ENCODE assay signal across 27 cellular contexts in the genomic region with DNA sequence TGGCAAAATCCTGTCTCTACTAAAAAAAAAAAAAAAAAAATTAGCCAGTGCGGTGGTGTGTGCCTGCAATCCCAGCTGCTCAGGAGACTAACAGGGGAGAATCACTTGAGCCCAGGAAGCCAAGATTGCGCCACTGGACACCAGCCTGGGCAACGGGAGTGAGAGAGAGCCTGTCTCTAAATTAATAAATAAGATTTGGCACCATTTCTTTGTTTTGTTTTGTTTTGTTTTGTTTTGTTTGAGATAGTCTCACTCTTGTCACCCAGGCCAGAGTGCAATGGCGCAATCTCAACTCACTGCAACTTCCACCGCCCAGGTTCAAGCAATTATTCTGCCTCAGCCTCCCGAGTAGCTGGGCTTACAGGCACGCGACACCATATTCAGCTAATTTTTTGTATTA. TPM values are rescaled to one million over a fixed set of nuclear protein-coding genes. Genes with fewer than 3 reads are reported as not detected.
DNase-seq lines count a peak whose midpoint lies in the region; FAIRE-seq and TF ChIP-seq lines count a peak whose summit lies in the region.
"Had no signal": no experiment of that assay in that cellular context is flagged by ENCODE, and none has a peak within 500 bp of the region (broad histone marks: within the 10 kb centered on the region; RNA-seq: fewer than 3 reads in every experiment).

No MANE protein-coding gene starts in this region.

- 57% methylated on average over 8 of the region's 8 CpGs for WGBS in liver

- no peak for TF ChIP-seq CTCF in fibroblast of villous mesenchyme (IDR thresholded peaks at IDR 0.05; ENCODE audit: insufficient read depth, low read depth, low read length)
- TF ChIP-seq CTCF in liver (IDR thresholded peaks at IDR 0.05; ENCODE audit: low read depth, low read length, missing input control): no peak
- TF ChIP-seq CTCF in OCI-LY7 (conservative IDR thresholded peaks at IDR 0.05; ENCODE audit: low read length): no peak

- POLR2A ChIA-PET in OCI-LY7 (lab: Charles Lee): no interaction called here

- no peaks in the 10 kb centered on the region for H3K79me2 ChIP-seq in OCI-LY7 (ENCODE audit: insufficient read depth, low read depth, low read length)

- peak; percentile 14 for DNase-seq in MV-4-11 (lab: John Stamatoyannopoulos, UW)
- peak; percentile 42 for DNase-seq in fibroblast of villous mesenchyme (ENCODE audit: low read depth)
- DNase-seq in COLO668 (lab: John Stamatoyannopoulos, UW; ENCODE audit: unreplicated experiment): no peak
- no peak for DNase-seq in OCI-LY7 (ENCODE audit: low spot score)
- DNase-seq in GM12892 (ENCODE audit: insufficient read length): no peak
- DNase-seq in medulla oblongata (ENCODE audit: extremely low spot score): no peak
- DNase-seq: 8988T; ACHN; AML-193; BE2C; Calu3; CD4-positive, alpha-beta T cell; CD8-positive, alpha-beta memory T cell; COR-L47; DMS53; DMS79 treated with DMSO at 0.1 percent for 48 hours; GF-D8; GOT3 had no signal

- H3K9me3 ChIP-seq in liver (ENCODE audit: control insufficient read depth in 4 of 4, low read length in 3 of 4): no peaks in the 10 kb centered on the region
- H3K9me3 ChIP-seq in OCI-LY7 (ENCODE audit: low read length): no peaks in the 10 kb centered on the region
- H3K9me3 ChIP-seq: A549; BE2C; BLaER1 treated with 17β-estradiol and CSF1 and Interleukin-3, amounts not matched to agents 10 nM and 100 nM; HAP-1 had no signal

- H3K4me3 ChIP-seq in fibroblast of villous mesenchyme (ENCODE audit: low read depth, low read length) (no peak overlapping the region), liver (ENCODE audit: low read depth in 1 of 3, low read length in 3 of 3) (no peak overlapping the region), OCI-LY7 (ENCODE audit: low read depth, low read length, poor library complexity, severe bottlenecking) (no peak overlapping the region)
- H3K4me3 ChIP-seq: A549; BLaER1 treated with 17β-estradiol and CSF1 and Interleukin-3, amounts not matched to agents 10 nM and 100 nM; HAP-1 had no signal

- FAIRE-seq in GM12892 (lab: Jason Lieb, UNC): no peak
- FAIRE-seq: A549, GM12891, H54 had no signal

- H3K4me2 ChIP-seq in OCI-LY7 (ENCODE audit: low read length): no peak overlapping the region
- H3K4me2 ChIP-seq: A549; BLaER1 treated with 17β-estradiol and CSF1 and Interleukin-3, amounts not matched to agents 10 nM and 100 nM had no signal

- no peak for TF ChIP-seq RAD21 in liver (IDR thresholded peaks at IDR 0.05)

- no peak overlapping the region for H3K9ac ChIP-seq in liver (ENCODE audit: low read depth in 1 of 2, low read length in 2 of 2)
- H3K9ac ChIP-seq: BLaER1 treated with 17β-estradiol and CSF1 and Interleukin-3, amounts not matched to agents 10 nM and 100 nM had no signal

- no peaks in the 10 kb centered on the region for H3K27me3 ChIP-seq in liver (ENCODE audit: control insufficient read depth in 4 of 4, insufficient read depth in 4 of 4, low read length in 3 of 4)
- H3K27me3 ChIP-seq: BE2C; BLaER1 treated with 17β-estradiol and CSF1 and Interleukin-3, amounts not matched to agents 10 nM and 100 nM had no signal

- H3K9me2 ChIP-seq in OCI-LY7 (ENCODE audit: insufficient read depth, low read length): no peaks in the 10 kb centered on the region

- H2AFZ ChIP-seq in OCI-LY7 (ENCODE audit: low read length): no peak overlapping the region

- no peaks in the 10 kb centered on the region for H4K20me1 ChIP-seq in OCI-LY7 (ENCODE audit: insufficient read depth, low read length)
- H4K20me1 ChIP-seq: BLaER1 treated with 17β-estradiol and CSF1 and Interleukin-3, amounts not matched to agents 10 nM and 100 nM had no signal

- no peak for TF ChIP-seq POLR2A in GM12892 (IDR thresholded peaks at IDR 0.05; ENCODE audit: low read depth, low read length)

- H3K27ac ChIP-seq in liver (ENCODE audit: low read depth in 1 of 2, low read length in 2 of 2) (no peak overlapping the region), OCI-LY7 (ENCODE audit: low read depth, low read length, poor library complexity, severe bottlenecking) (no peak overlapping the region)
- H3K27ac ChIP-seq: A549; BLaER1 treated with 17β-estradiol and CSF1 and Interleukin-3, amounts not matched to agents 10 nM and 100 nM had no signal

- H3K36me3 ChIP-seq in liver (ENCODE audit: control insufficient read depth in 4 of 4, insufficient read depth in 3 of 4, low read depth in 1 of 4, low read length in 3 of 4): no peaks in the 10 kb centered on the region
- H3K36me3 ChIP-seq in OCI-LY7 (ENCODE audit: insufficient read depth, low read length): no peaks in the 10 kb centered on the region
- H3K36me3 ChIP-seq: BE2C; BLaER1 treated with 17β-estradiol and CSF1 and Interleukin-3, amounts not matched to agents 10 nM and 100 nM; HAP-1 had no signal

- BruUV-seq in OCI-LY7 (replicated peaks; lab: Mats Ljungman, UMichigan): no TSS peak

- H3K4me1 ChIP-seq in liver (ENCODE audit: control insufficient read depth in 4 of 4, insufficient read depth in 4 of 4, low read length in 3 of 4) (peaks cover 0 to 4% (median 0%) of the 10 kb centered on the region in 4 donors), OCI-LY7 (ENCODE audit: insufficient read depth, low read length, poor library complexity, severe bottlenecking) (no peaks in the 10 kb centered on the region)

- CTCF ChIA-PET in OCI-LY7 (lab: Charles Lee; ENCODE audit: unreplicated experiment): no interaction called here

- intact Hi-C loops in OCI-LY7 (cut with micrococcal nuclease; ENCODE audit: unreplicated experiment): no loop called here

TF ChIP-seq in liver, 16 proteins besides CTCF, POLR2A, EP300 and RAD21:
- TF ChIP-seq GABPA (IDR thresholded peaks at IDR 0.05 in 1 of 2, conservative IDR thresholded peaks at IDR 0.05 in 1 of 2) (no peak), HNF4A (conservative IDR thresholded peaks at IDR 0.05) (peak; percentile 8 to 62), FOXA2 (IDR thresholded peaks at IDR 0.05) (no peak), RXRA (IDR thresholded peaks at IDR 0.05) (peak in 1 of 2 donors; percentile 23), EGR1 (IDR thresholded peaks at IDR 0.05; ENCODE audit: low read depth in 2 of 2) (no peak)

RNA-seq across cellular contexts. Expression of a gene that starts 9.4 kb away (rescaled TPM):
- total RNA-seq in fibroblast of villous mesenchyme (not detected in 2 replicates), liver (not detected), OCI-LY7 (2022) (not detected in 2 replicates)
- polyA plus RNA-seq in liver: not detected
- not detected in 2 replicates for total RNA-seq in OCI-LY7 (2014; rRNA removed; shearing (Covaris generic))
- polyA plus RNA-seq in GM12892 (2012; ENCODE audit: missing spikeins): not detected
- total RNA-seq: Calu3; CD4-positive, alpha-beta T cell; CD8-positive, alpha-beta memory T cell; Daoy; G401 had no signal
- polyA plus RNA-seq: A549; CD14-positive monocyte; CD8-positive, alpha-beta memory T cell had no signal

RNA-seq across cellular contexts. Expression of a gene that starts 14.0 kb away (rescaled TPM):
- total RNA-seq in fibroblast of villous mesenchyme (82.5 and 85.5 TPM in 2 replicates), liver (10 to 100 TPM; 56.5 to 61.0 TPM), OCI-LY7 (2022) (659 and 705 TPM in 2 replicates)
- polyA plus RNA-seq in liver: 100 to 1,000 TPM; 258 to 755 TPM
- 123 and 145 TPM in 2 replicates for total RNA-seq in OCI-LY7 (2014; rRNA removed; shearing (Covaris generic))
- 660 TPM for polyA plus RNA-seq in GM12892 (2012; ENCODE audit: missing spikeins)

RNA-seq across cellular contexts. Expression of a gene that starts 31.7 kb away (rescaled TPM):
- under 0.01 TPM in 2 replicates for total RNA-seq in fibroblast of villous mesenchyme
- total RNA-seq in liver: under 1 TPM; under 0.01 to 0.05 TPM
- polyA plus RNA-seq in liver: under 1 TPM; 0.02 to 0.04 TPM
- 0.10 and 0.19 TPM in 2 replicates for total RNA-seq in OCI-LY7 (2014; rRNA removed; shearing (Covaris generic))
- 0.22 and 0.55 TPM in 2 replicates for total RNA-seq in OCI-LY7 (2022)
- polyA plus RNA-seq in GM12892 (2012; ENCODE audit: missing spikeins): not detected
- polyA plus RNA-seq: CD14-positive monocyte; CD8-positive, alpha-beta memory T cell had no signal

Comparison
In these comparisons a context has a peak if more than half of its experiments do, and no peak if none do; other contexts are left out.
1. DNase-seq: peak in MV-4-11 (single experiment) and fibroblast of villous mesenchyme (single experiment); none in COLO668 (single experiment), OCI-LY7 (single experiment), GM12892 (single experiment) and medulla oblongata (single experiment).